Comparison of ENCODE assay signal across 10 cellular contexts in the genomic region with DNA sequence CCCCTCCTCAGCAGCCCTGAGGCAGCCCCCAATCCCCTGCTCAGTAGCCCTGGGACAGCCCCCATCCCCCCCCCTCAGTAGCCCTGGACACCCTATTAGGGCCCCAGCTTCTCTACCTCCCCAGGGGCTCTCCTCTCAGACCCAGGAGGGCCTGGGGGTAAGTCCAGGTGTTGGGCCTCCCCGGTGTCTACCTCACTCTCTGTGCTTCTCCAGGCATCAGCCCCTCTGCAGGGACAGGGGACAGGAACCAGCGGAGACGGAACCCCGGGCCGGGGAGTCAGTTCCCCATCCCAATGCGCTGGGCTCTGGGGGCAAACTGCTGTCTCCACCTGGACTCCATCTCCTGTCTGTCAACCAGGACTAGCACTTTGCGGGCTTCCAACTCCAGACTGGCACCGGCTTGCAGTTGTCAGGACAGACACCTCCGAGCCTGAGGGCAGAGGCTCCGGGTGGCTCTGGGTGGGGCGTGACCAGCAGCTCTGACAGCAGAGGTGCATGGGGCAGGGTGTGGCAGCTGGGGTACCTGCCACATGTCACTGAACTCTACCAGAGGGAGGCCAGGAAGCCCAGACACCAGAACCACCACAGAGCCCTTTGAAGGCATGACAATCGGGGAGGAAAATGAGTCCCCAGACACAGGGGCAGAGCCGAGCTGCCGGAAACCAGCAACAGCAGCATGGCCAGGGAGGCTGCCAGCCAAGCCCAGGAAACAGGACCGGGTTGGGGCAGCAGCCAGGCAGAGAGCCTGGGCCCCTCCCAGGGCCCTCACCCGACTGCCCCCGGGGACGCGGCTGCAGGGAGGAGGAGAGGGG. TPM values are rescaled to one million over a fixed set of nuclear protein-coding genes. Genes with fewer than 3 reads are reported as not detected.
DNase-seq lines count a peak whose midpoint lies in the region; ATAC-seq and TF ChIP-seq lines count a peak whose summit lies in the region.
"Had no signal": no experiment of that assay in that cellular context is flagged by ENCODE, and none has a peak within 500 bp of the region (broad histone marks: within the 10 kb centered on the region; RNA-seq: fewer than 3 reads in every experiment).

No MANE protein-coding gene starts in this region.

- H3K27ac Mint-ChIP-seq in CD8-positive, alpha-beta T cell, result no peak overlapping the region
- H3K27ac Mint-ChIP-seq: GM23338 had no signal

- peak; percentile 94 for ATAC-seq in CD8-positive, alpha-beta T cell
- peak; percentile 42 for ATAC-seq in sciatic nerve
- ATAC-seq in left colon, result no peak
- ATAC-seq in GM19467 (IDR thresholded peaks at IDR 0.05; ENCODE audit: unreplicated experiment), result no peak
- no peak for ATAC-seq in GM19395 (IDR thresholded peaks at IDR 0.05; ENCODE audit: unreplicated experiment)
- ATAC-seq: GM23338 had no signal

- no peak for TF ChIP-seq CTCF in CD8-positive, alpha-beta T cell (IDR thresholded peaks at IDR 0.05)

- no peaks in the 10 kb centered on the region for H3K27me3 ChIP-seq in CD8-positive, alpha-beta T cell (ENCODE audit: insufficient read depth, low read length)
- H3K27me3 ChIP-seq: hepatocyte had no signal

- H3K4me1 Mint-ChIP-seq in CD8-positive, alpha-beta T cell (ENCODE audit: low read depth), result peaks cover 14% of the 10 kb centered on the region

- H3K9me3 ChIP-seq in CD8-positive, alpha-beta T cell (ENCODE audit: low read length), result no peaks in the 10 kb centered on the region

- no peaks in the 10 kb centered on the region for H3K36me3 Mint-ChIP-seq in CD8-positive, alpha-beta T cell

- intact Hi-C loops in CD8-positive, alpha-beta T cell (cut with DNase I, micrococcal nuclease), result loop anchor here in 1 of 2 experiments (2.0 kb wide), 2 partner anchors 14 to 18 kb away; partner anchors contain the start of gene UBAC1
- intact Hi-C loops in sciatic nerve (cut with DNase I), result no loop called here
- intact Hi-C loops in left colon (cut with DNase I, micrococcal nuclease), result no loop called here

- CTCF ChIA-PET in CD8-positive, alpha-beta T cell (lab: Charles Lee), result interaction anchor here (1.7 kb wide), 1 partner anchor 11 kb away, joined by 6 read pairs; no protein-coding TSS in a partner anchor

- peaks cover 25% of the 10 kb centered on the region for H3K4me1 ChIP-seq in CD8-positive, alpha-beta T cell (ENCODE audit: insufficient read depth, low read length)

- peak overlapping the region; percentile 67 for H3K4me3 Mint-ChIP-seq in CD8-positive, alpha-beta T cell
- H3K4me3 Mint-ChIP-seq: GM23338 had no signal

- peak; percentile 46 to 83 (median 66) for DNase-seq in CD8-positive, alpha-beta T cell
- peak; percentile 38 for DNase-seq in T-helper 22 cell (ENCODE audit: low read depth)
- no peak for DNase-seq in sciatic nerve (ENCODE audit: low spot score)
- no peak for DNase-seq in left colon
- DNase-seq in OCI-M1 (lab: John Stamatoyannopoulos, UW), result no peak

- H3K27me3 Mint-ChIP-seq in CD8-positive, alpha-beta T cell (ENCODE audit: low read depth), result no peaks in the 10 kb centered on the region

- H3K36me3 ChIP-seq in CD8-positive, alpha-beta T cell (ENCODE audit: insufficient read depth, low read length), result no peaks in the 10 kb centered on the region

- no peak overlapping the region for H3K27ac ChIP-seq in CD8-positive, alpha-beta T cell (ENCODE audit: low read depth, low read length)
- H3K27ac ChIP-seq in angular gyrus (ENCODE audit: low read depth, low read length), result peak overlapping the region; percentile 68
- H3K27ac ChIP-seq: hepatocyte had no signal

- peak overlapping the region; percentile 14 for H3K4me3 ChIP-seq in CD8-positive, alpha-beta T cell (ENCODE audit: low read depth, low read length)
- H3K4me3 ChIP-seq: GM23338, hepatocyte had no signal

- POLR2A ChIA-PET in CD8-positive, alpha-beta T cell (lab: Charles Lee), result interaction anchor here (1.1 kb wide), 1 partner anchor 10 kb away, joined by 4 read pairs; no protein-coding TSS in a partner anchor

- no peaks in the 10 kb centered on the region for H3K9me3 Mint-ChIP-seq in CD8-positive, alpha-beta T cell
- H3K9me3 Mint-ChIP-seq: GM23338 had no signal

RNA-seq across cellular contexts. Expression of gene UBAC1, which starts 17.7 kb away (rescaled TPM):
- total RNA-seq in CD8-positive, alpha-beta T cell, result 10 to 100 TPM; 18.5 to 22.0 TPM
- total RNA-seq in sciatic nerve, result 35.2 TPM
- total RNA-seq in left colon, result 10 to 100 TPM; 63.0 to 64.8 TPM

Comparison
In these comparisons a context has a peak if more than half of its experiments do, and no peak if none do; other contexts are left out.
1. ATAC-seq: peak in CD8-positive, alpha-beta T cell (single experiment) and sciatic nerve (single experiment); none in left colon (single experiment), GM19467 (single experiment) and GM19395 (single experiment).
2. DNase-seq: peak in CD8-positive, alpha-beta T cell (7 of 7) and T-helper 22 cell (single experiment); none in sciatic nerve (single experiment), left colon (0 of 2) and OCI-M1 (single experiment).